In the genomic region with DNA sequence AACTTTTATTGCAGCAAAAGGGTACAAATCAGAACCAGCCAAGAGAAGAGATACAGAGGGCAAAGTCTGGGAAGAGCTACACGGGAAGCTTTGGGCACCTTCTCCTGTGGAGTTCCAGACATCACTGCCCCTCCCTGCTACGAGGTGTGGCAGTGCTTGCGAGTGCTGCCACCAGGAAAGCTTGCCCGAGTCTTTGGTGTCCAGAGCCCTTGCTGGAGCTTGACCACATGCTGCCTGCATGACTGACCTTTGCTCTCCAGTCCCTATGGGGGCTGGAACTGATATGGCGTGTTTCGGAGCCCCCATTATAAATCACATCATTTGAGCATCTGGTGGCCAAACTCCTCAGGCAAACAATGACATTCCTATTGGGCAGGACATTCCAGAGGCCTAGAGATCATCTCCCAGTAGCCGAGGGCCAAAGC, we compare ENCODE assay signal across 1 cellular context.
TF ChIP-seq lines count a peak whose summit lies in the region.

No MANE protein-coding gene starts in this region.

TF ChIP-seq in WTC11, 78 proteins besides CTCF, POLR2A, EP300 and RAD21 (continued from another document):
- TF ChIP-seq, protein P1, sequence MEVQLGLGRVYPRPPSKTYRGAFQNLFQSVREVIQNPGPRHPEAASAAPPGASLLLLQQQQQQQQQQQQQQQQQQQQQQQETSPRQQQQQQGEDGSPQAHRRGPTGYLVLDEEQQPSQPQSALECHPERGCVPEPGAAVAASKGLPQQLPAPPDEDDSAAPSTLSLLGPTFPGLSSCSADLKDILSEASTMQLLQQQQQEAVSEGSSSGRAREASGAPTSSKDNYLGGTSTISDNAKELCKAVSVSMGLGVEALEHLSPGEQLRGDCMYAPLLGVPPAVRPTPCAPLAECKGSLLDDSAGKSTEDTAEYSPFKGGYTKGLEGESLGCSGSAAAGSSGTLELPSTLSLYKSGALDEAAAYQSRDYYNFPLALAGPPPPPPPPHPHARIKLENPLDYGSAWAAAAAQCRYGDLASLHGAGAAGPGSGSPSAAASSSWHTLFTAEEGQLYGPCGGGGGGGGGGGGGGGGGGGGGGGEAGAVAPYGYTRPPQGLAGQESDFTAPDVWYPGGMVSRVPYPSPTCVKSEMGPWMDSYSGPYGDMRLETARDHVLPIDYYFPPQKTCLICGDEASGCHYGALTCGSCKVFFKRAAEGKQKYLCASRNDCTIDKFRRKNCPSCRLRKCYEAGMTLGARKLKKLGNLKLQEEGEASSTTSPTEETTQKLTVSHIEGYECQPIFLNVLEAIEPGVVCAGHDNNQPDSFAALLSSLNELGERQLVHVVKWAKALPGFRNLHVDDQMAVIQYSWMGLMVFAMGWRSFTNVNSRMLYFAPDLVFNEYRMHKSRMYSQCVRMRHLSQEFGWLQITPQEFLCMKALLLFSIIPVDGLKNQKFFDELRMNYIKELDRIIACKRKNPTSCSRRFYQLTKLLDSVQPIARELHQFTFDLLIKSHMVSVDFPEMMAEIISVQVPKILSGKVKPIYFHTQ (CRISPR knock-in tag; IDR thresholded peaks at IDR 0.05): no peak
- TF ChIP-seq ZNF232 (CRISPR knock-in tag; IDR thresholded peaks at IDR 0.05): no peak
- TF ChIP-seq, protein P2, sequence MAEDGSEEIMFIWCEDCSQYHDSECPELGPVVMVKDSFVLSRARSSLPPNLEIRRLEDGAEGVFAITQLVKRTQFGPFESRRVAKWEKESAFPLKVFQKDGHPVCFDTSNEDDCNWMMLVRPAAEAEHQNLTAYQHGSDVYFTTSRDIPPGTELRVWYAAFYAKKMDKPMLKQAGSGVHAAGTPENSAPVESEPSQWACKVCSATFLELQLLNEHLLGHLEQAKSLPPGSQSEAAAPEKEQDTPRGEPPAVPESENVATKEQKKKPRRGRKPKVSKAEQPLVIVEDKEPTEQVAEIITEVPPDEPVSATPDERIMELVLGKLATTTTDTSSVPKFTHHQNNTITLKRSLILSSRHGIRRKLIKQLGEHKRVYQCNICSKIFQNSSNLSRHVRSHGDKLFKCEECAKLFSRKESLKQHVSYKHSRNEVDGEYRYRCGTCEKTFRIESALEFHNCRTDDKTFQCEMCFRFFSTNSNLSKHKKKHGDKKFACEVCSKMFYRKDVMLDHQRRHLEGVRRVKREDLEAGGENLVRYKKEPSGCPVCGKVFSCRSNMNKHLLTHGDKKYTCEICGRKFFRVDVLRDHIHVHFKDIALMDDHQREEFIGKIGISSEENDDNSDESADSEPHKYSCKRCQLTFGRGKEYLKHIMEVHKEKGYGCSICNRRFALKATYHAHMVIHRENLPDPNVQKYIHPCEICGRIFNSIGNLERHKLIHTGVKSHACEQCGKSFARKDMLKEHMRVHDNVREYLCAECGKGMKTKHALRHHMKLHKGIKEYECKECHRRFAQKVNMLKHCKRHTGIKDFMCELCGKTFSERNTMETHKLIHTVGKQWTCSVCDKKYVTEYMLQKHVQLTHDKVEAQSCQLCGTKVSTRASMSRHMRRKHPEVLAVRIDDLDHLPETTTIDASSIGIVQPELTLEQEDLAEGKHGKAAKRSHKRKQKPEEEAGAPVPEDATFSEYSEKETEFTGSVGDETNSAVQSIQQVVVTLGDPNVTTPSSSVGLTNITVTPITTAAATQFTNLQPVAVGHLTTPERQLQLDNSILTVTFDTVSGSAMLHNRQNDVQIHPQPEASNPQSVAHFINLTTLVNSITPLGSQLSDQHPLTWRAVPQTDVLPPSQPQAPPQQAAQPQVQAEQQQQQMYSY (CRISPR knock-in tag; IDR thresholded peaks at IDR 0.05): no peak
- no peak for TF ChIP-seq SOX15 (CRISPR knock-in tag; IDR thresholded peaks at IDR 0.05)
- no peak for TF ChIP-seq EMX1 (CRISPR knock-in tag; IDR thresholded peaks at IDR 0.05)
- TF ChIP-seq, protein P3, sequence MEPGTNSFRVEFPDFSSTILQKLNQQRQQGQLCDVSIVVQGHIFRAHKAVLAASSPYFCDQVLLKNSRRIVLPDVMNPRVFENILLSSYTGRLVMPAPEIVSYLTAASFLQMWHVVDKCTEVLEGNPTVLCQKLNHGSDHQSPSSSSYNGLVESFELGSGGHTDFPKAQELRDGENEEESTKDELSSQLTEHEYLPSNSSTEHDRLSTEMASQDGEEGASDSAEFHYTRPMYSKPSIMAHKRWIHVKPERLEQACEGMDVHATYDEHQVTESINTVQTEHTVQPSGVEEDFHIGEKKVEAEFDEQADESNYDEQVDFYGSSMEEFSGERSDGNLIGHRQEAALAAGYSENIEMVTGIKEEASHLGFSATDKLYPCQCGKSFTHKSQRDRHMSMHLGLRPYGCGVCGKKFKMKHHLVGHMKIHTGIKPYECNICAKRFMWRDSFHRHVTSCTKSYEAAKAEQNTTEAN (CRISPR knock-in tag; IDR thresholded peaks at IDR 0.05): no peak
- TF ChIP-seq, protein P4, sequence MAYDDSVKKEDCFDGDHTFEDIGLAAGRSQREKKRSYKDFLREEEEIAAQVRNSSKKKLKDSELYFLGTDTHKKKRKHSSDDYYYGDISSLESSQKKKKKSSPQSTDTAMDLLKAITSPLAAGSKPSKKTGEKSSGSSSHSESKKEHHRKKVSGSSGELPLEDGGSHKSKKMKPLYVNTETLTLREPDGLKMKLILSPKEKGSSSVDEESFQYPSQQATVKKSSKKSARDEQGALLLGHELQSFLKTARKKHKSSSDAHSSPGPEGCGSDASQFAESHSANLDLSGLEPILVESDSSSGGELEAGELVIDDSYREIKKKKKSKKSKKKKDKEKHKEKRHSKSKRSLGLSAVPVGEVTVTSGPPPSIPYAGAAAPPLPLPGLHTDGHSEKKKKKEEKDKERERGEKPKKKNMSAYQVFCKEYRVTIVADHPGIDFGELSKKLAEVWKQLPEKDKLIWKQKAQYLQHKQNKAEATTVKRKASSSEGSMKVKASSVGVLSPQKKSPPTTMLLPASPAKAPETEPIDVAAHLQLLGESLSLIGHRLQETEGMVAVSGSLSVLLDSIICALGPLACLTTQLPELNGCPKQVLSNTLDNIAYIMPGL (CRISPR knock-in tag; IDR thresholded peaks at IDR 0.05): no peak
- TF ChIP-seq, protein P5, sequence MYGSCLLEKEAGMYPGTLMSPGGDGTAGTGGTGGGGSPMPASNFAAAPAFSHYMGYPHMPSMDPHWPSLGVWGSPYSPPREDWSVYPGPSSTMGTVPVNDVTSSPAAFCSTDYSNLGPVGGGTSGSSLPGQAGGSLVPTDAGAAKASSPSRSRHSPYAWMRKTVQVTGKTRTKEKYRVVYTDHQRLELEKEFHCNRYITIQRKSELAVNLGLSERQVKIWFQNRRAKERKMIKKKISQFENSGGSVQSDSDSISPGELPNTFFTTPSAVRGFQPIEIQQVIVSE (CRISPR knock-in tag; IDR thresholded peaks at IDR 0.05; ENCODE audit: borderline replicate concordance): no peak
